Comparison of ENCODE assay signal across 24 cellular contexts in the genomic region with DNA sequence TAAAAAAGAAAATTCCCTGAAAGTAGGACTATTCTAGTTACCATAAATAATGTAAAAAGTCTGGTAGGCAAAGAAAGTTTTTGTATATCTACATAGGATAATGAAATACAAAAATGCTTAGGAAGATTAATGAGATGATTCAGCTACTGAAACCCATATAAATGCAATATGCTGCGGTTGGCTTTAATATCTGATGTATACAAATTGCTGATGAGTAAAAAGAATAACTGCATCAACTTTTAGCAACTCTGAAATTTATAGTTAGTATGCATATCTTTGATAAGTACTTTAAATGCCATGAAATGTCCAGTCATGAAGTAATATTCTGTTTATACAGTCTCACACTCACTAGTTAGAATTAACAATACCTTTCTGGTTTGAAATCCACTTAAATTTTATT.
"Had no signal": no experiment of that assay in that cellular context is flagged by ENCODE, and none has a peak within 500 bp of the region (broad histone marks: within the 10 kb centered on the region; RNA-seq: fewer than 3 reads in every experiment).

No MANE protein-coding gene starts in this region.

- H3K9me3 ChIP-seq: psoas muscle, right lobe of liver, spleen, tibial artery, upper lobe of left lung, uterus had no signal

- H3K4me3 ChIP-seq: hepatocyte, lung, psoas muscle, right lobe of liver, spleen, tibial artery, upper lobe of left lung, uterus had no signal

- DNase-seq: effector CD4-positive, alpha-beta T cell; endodermal cell; erythroblast; foreskin melanocyte; head of caudate nucleus; left colon; left ventricle myocardium superior; mesendoderm; naive thymus-derived CD4-positive, alpha-beta T cell; nephron progenitor cell; psoas muscle; retina; right lobe of liver; spleen; stimulated activated CD4-positive, alpha-beta T cell treated with anti-CD3 and anti-CD28 coated beads, Interleukin-15, amount 100 ng/mL, for 24 hours; stimulated activated CD4-positive, alpha-beta T cell treated with anti-CD3 and anti-CD28 coated beads, Interleukin-1b, Interleukin-23, amount 100 ng/mL, for 48 hours; stimulated activated CD4-positive, alpha-beta T cell treated with anti-CD3 and anti-CD28 coated beads, Interleukin-4, amount 100 ng/mL, for 24 hours; tibial artery; upper lobe of left lung; uterus had no signal

- H3K36me3 ChIP-seq: right lobe of liver, spleen, tibial artery, upper lobe of left lung, uterus had no signal

- H3K27ac ChIP-seq: hepatocyte, psoas muscle, right lobe of liver, spleen, tibial artery, upper lobe of left lung, uterus had no signal

- ATAC-seq: left colon; left ventricle myocardium superior; naive thymus-derived CD4-positive, alpha-beta T cell; psoas muscle; right lobe of liver; stimulated activated memory B cell treated with anti-CD40 and anti-IgM and Interleukin-4, amounts not matched to agents 10 μg/mL and 1 μg/mL and 100 μg/mL, for 72 hours had no signal

- FAIRE-seq: endothelial cell of umbilical vein had no signal
